Comparison of ENCODE assay signal across 1 cellular context in the genomic region with DNA sequence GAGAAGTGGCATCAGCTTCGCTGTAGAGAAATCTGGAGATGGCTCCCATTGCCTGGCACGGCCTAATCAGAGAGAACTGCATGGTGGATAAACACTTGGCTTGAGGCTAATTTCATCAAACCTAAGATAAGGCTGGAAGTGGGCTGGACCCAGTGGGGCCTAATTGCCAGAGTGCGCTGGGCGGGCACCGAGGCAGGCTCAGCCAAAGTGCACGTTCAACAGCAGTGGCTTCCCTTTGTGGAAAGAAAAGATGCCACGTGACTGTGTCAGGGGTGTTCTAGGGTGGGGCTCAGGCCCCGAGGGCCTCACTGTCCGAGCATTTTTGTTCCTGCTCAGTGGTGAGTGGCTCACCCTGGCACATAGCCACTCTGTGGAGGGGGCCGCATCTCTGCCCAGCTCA.
TF ChIP-seq lines count a peak whose summit lies in the region.

No MANE protein-coding gene starts in this region.

TF ChIP-seq in GM12878, 131 proteins besides CTCF, POLR2A, EP300 and RAD21:
- TF ChIP-seq ZBED1 (IDR thresholded peaks at IDR 0.05; ENCODE audit: borderline replicate concordance) (no peak), YY1 (IDR thresholded peaks at IDR 0.05; ENCODE audit: low read depth, low read length) (no peak), MTA3 (IDR thresholded peaks at IDR 0.05; ENCODE audit: borderline replicate concordance, low read length) (no peak), ZZZ3 (IDR thresholded peaks at IDR 0.05; ENCODE audit: control insufficient read depth, insufficient read length, low read depth) (no peak), ESRRA (IDR thresholded peaks at IDR 0.05; ENCODE audit: low read length) (no peak), PML (IDR thresholded peaks at IDR 0.05; ENCODE audit: low read length) (no peak), KAT2A (conservative IDR thresholded peaks at IDR 0.05; ENCODE audit: control insufficient read depth, low read depth, low read length) (no peak), PAX5 (IDR thresholded peaks at IDR 0.05; ENCODE audit: borderline replicate concordance, low read depth, low read length) (no peak), KDM1A (IDR thresholded peaks at IDR 0.05; ENCODE audit: borderline replicate concordance) (no peak), BHLHE40 (IDR thresholded peaks at IDR 0.05; ENCODE audit: borderline replicate concordance in 1 of 2, low read depth in 2 of 2, low read length in 1 of 2) (no peak)
- TF ChIP-seq, protein P1, sequence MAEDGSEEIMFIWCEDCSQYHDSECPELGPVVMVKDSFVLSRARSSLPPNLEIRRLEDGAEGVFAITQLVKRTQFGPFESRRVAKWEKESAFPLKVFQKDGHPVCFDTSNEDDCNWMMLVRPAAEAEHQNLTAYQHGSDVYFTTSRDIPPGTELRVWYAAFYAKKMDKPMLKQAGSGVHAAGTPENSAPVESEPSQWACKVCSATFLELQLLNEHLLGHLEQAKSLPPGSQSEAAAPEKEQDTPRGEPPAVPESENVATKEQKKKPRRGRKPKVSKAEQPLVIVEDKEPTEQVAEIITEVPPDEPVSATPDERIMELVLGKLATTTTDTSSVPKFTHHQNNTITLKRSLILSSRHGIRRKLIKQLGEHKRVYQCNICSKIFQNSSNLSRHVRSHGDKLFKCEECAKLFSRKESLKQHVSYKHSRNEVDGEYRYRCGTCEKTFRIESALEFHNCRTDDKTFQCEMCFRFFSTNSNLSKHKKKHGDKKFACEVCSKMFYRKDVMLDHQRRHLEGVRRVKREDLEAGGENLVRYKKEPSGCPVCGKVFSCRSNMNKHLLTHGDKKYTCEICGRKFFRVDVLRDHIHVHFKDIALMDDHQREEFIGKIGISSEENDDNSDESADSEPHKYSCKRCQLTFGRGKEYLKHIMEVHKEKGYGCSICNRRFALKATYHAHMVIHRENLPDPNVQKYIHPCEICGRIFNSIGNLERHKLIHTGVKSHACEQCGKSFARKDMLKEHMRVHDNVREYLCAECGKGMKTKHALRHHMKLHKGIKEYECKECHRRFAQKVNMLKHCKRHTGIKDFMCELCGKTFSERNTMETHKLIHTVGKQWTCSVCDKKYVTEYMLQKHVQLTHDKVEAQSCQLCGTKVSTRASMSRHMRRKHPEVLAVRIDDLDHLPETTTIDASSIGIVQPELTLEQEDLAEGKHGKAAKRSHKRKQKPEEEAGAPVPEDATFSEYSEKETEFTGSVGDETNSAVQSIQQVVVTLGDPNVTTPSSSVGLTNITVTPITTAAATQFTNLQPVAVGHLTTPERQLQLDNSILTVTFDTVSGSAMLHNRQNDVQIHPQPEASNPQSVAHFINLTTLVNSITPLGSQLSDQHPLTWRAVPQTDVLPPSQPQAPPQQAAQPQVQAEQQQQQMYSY (CRISPR knock-in tag; IDR thresholded peaks at IDR 0.05) = no peak
